Comparison of ENCODE assay signal across 13 cellular contexts in the genomic region with DNA sequence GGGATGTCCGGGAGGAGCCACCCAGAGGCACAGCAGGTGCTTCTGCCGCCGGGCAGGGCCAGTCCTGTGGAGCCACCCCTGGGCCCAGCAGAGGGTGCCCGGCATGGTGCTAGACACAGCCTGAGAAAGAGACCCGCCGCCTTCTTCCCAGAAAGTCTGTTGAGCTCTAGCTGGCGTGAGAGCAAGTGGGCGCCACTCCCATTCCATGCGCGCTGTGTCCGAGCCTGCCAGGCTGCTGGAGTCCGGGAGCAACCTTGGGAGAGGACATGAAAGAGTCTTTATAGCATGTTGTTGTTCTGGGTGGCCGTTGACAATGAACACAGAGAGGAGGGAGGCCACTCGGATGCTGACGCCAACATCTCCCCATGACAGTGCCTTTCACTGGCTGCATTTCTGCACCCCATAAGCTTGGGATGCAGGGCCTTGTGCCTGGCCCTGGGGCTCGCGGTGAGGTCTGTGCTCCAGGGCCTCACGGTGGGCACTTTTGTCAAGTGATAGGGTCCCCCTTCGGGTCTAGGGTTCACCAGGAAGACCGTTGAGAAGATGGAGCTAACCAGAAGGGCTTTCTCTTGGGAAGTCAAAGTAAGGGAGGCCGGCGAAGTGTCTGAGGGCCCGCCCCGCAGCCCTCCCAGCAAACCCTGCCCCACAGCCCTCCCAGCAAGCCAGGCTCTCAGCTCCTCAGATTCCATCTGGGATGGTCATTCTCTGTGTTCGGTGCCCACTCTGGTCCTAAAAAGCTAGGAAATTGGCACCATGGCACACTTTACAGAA.
"Had no signal": no experiment of that assay in that cellular context is flagged by ENCODE, and none has a peak within 500 bp of the region (broad histone marks: within the 10 kb centered on the region; RNA-seq: fewer than 3 reads in every experiment).

No MANE protein-coding gene starts in this region.

- ATAC-seq: activated CD8-positive, alpha-beta memory T cell treated with anti-CD3 and anti-CD28 coated beads, Interleukin-2, amount 10 ng/mL, durations not matched to agents 7 days and 5 days; activated naive CD4-positive, alpha-beta T cell treated with anti-CD3 and anti-CD28 coated beads, Interleukin-2, amount 50 U/mL, for 72 hours; natural killer cell had no signal

- DNase-seq: activated B cell treated with CpG ODN at 0.5 μM for 24 hours; activated CD4-positive, alpha-beta T cell treated with anti-CD3 and anti-CD28 coated beads, Interleukin-2, amount 50 U/mL, for 1 hour; activated CD8-positive, alpha-beta memory T cell treated with anti-CD3 and anti-CD28 coated beads, Interleukin-2, amount 10 ng/mL, durations not matched to agents 7 days and 5 days; activated effector memory CD4-positive, alpha-beta T cell treated with Interleukin-2 at 50 U/mL for 16 hours; activated T-cell treated with anti-CD3 and anti-CD28 coated beads, Interleukin-2, amount 50 U/mL, for 24 hours; amniotic stem cell; effector CD4-positive, alpha-beta T cell; left cardiac atrium; natural killer cell; stimulated activated CD4-positive, alpha-beta T cell treated with anti-CD3 and anti-CD28 coated beads, Interleukin-4, amount 100 ng/mL, for 4 hours; T-helper 2 cell; transverse colon had no signal
